Comparison of ENCODE assay signal across 21 cellular contexts in genomic region chr2:204717591-204717990, GRCh38.
DNase-seq lines count a peak whose midpoint lies in the region; ATAC-seq, FAIRE-seq and TF ChIP-seq lines count a peak whose summit lies in the region.
"Had no signal": no experiment of that assay in that cellular context is flagged by ENCODE, and none has a peak within 500 bp of the region (broad histone marks: within the 10 kb centered on the region; RNA-seq: fewer than 3 reads in every experiment).

No MANE protein-coding gene starts in this region.

- H3F3A ChIP-seq in neural cell (ENCODE audit: insufficient read depth, low read length, poor library complexity, severe bottlenecking), result no peaks in the 10 kb centered on the region

- CTCF ChIA-PET in HepG2 (lab: Yijun Ruan, JAX; ENCODE audit: low intra/inter-chr PET ratio, low total read pairs), result no interaction called here

- H3K9ac ChIP-seq in HepG2 (ENCODE audit: insufficient read depth, low read depth, low read length), result no peak overlapping the region
- H3K9ac ChIP-seq in neural cell (ENCODE audit: low read length), result no peak overlapping the region
- H3K9ac ChIP-seq: BLaER1 had no signal

- POLR2A ChIA-PET in HepG2 (lab: Yijun Ruan, JAX), result no interaction called here

- no peaks in the 10 kb centered on the region for H3K4me1 ChIP-seq in HepG2 (ENCODE audit: insufficient read depth, low read length)
- no peaks in the 10 kb centered on the region for H3K4me1 ChIP-seq in right lobe of liver
- peaks cover 2% of the 10 kb centered on the region for H3K4me1 ChIP-seq in osteoblast (ENCODE audit: insufficient read depth, low read length)
- H3K4me1 ChIP-seq: BLaER1, Caco-2 had no signal

- no TSS peak for BruUV-seq in HepG2 (replicated peaks; lab: Mats Ljungman, UMichigan)

- H3K4me3 ChIP-seq in HepG2 (replicated peaks in 1 of 3; ENCODE audit: insufficient read depth in 1 of 3, low read depth in 2 of 3, low read length in 3 of 3), result no peak overlapping the region
- H3K4me3 ChIP-seq in right lobe of liver, result no peak overlapping the region
- H3K4me3 ChIP-seq in neural cell (ENCODE audit: low read length), result no peak overlapping the region
- no peak overlapping the region for H3K4me3 ChIP-seq in osteoblast (ENCODE audit: insufficient read depth, low read length)
- H3K4me3 ChIP-seq: BLaER1, GM12878, GM23338 had no signal

- WGBS in HepG2 (ENCODE audit: low lambda C conversion rate), result 24% methylated on average over 3 of the region's 3 CpGs
- WGBS in right lobe of liver (ENCODE audit: insufficient coverage, low coverage, low lambda C conversion rate, missing lambda C conversion rate), result no CpG with 5 or more reads among the region's 3 CpGs

- intact Hi-C loops in HepG2 (cut with micrococcal nuclease; ENCODE audit: unreplicated experiment) (no loop called here), right lobe of liver (cut with DNase I) (no loop called here)

- no peak for TF ChIP-seq CTCF in HepG2 (CRISPR knock-in tag; IDR thresholded peaks at IDR 0.05)
- TF ChIP-seq CTCF in right lobe of liver (IDR thresholded peaks at IDR 0.05), result no peak
- TF ChIP-seq CTCF in neural cell (IDR thresholded peaks at IDR 0.05; ENCODE audit: poor library complexity, severe bottlenecking), result no peak
- no peak for TF ChIP-seq CTCF in osteoblast (IDR thresholded peaks at IDR 0.05; ENCODE audit: extremely low read depth, low read depth, low read length)

- TF ChIP-seq RAD21 in HepG2 (CRISPR knock-in tag; IDR thresholded peaks at IDR 0.05), result no peak
- no peak for TF ChIP-seq RAD21 in neural cell (conservative IDR thresholded peaks at IDR 0.05)

- TF ChIP-seq POLR2A in HepG2 (IDR thresholded peaks at IDR 0.05; ENCODE audit: insufficient read depth in 1 of 2, low read depth in 2 of 2, low read length in 2 of 2) (no peak), right lobe of liver (IDR thresholded peaks at IDR 0.05) (no peak)

- FAIRE-seq in HepG2 (lab: Jason Lieb, UNC), result no peak
- FAIRE-seq: GM12878, GM19239 had no signal

- H3K27me3 ChIP-seq in HepG2 (ENCODE audit: control insufficient read depth in 1 of 2, insufficient read depth in 2 of 2, low read length in 2 of 2) (no peaks in the 10 kb centered on the region), right lobe of liver (no peaks in the 10 kb centered on the region), neural cell (ENCODE audit: insufficient read depth, low read depth, low read length) (no peaks in the 10 kb centered on the region), osteoblast (ENCODE audit: insufficient read depth, low read length) (no peaks in the 10 kb centered on the region)
- H3K27me3 ChIP-seq: BLaER1 had no signal

- no peaks in the 10 kb centered on the region for H3K79me2 ChIP-seq in HepG2 (ENCODE audit: insufficient read depth, low read length)
- no peaks in the 10 kb centered on the region for H3K79me2 ChIP-seq in neural cell (replicated peaks; ENCODE audit: insufficient read depth, low read length)
- no peaks in the 10 kb centered on the region for H3K79me2 ChIP-seq in osteoblast (ENCODE audit: insufficient read depth, low read length)

- no peaks in the 10 kb centered on the region for H4K20me1 ChIP-seq in HepG2 (ENCODE audit: insufficient read depth, low read length)
- H4K20me1 ChIP-seq in neural cell (ENCODE audit: insufficient read depth), result no peaks in the 10 kb centered on the region
- H4K20me1 ChIP-seq in osteoblast (ENCODE audit: insufficient read depth, low read length), result no peaks in the 10 kb centered on the region
- H4K20me1 ChIP-seq: BLaER1 had no signal

- no peak overlapping the region for H2AFZ ChIP-seq in HepG2 (ENCODE audit: low read length)
- no peak overlapping the region for H2AFZ ChIP-seq in neural cell (ENCODE audit: low read depth, low read length)
- H2AFZ ChIP-seq in osteoblast (ENCODE audit: low read length), result no peak overlapping the region
- H2AFZ ChIP-seq: GM23338 had no signal

- no peak for ATAC-seq in HepG2
- ATAC-seq in right lobe of liver, result no peak
- ATAC-seq: CD8-positive, alpha-beta T cell; GM12878; GM23338; HCT116 had no signal

- TF ChIP-seq EP300 in HepG2 (IDR thresholded peaks at IDR 0.05; ENCODE audit: low read depth in 2 of 2, low read length in 2 of 2) (no peak), HepG2 (CRISPR knock-in tag; IDR thresholded peaks at IDR 0.05; ENCODE audit: borderline replicate concordance) (no peak), neural cell (conservative IDR thresholded peaks at IDR 0.05; ENCODE audit: poor library complexity, severe bottlenecking) (peak; percentile 39)

- H3K4me2 ChIP-seq in HepG2 (ENCODE audit: low read depth, low read length), result no peak overlapping the region
- H3K4me2 ChIP-seq in neural cell (ENCODE audit: low read length), result no peak overlapping the region
- no peak overlapping the region for H3K4me2 ChIP-seq in osteoblast (ENCODE audit: insufficient read depth, low read length)
- H3K4me2 ChIP-seq: BLaER1, GM23338 had no signal

- H3K9me2 ChIP-seq in neural cell (ENCODE audit: insufficient read depth, low read length), result no peaks in the 10 kb centered on the region

- H3K36me3 ChIP-seq in HepG2 (replicated peaks in 1 of 2; ENCODE audit: control insufficient read depth in 1 of 2, insufficient read depth in 2 of 2, low read length in 2 of 2), result no peaks in the 10 kb centered on the region
- H3K36me3 ChIP-seq in right lobe of liver, result no peaks in the 10 kb centered on the region
- no peaks in the 10 kb centered on the region for H3K36me3 ChIP-seq in neural cell (ENCODE audit: insufficient read depth, low read length)
- H3K36me3 ChIP-seq in osteoblast (ENCODE audit: insufficient read depth, low read length), result no peaks in the 10 kb centered on the region
- H3K36me3 ChIP-seq: BLaER1 had no signal

- in situ Hi-C loops in HepG2 (cut with HindIII; ENCODE audit: extremely low pct_ligation_motif_present, low pct_unique_long_range_greater_than_20kb), result no loop called here

- H3K27ac ChIP-seq in HepG2 (ENCODE audit: extremely low read length, insufficient read depth, low read length), result no peak overlapping the region
- no peak overlapping the region for H3K27ac ChIP-seq in right lobe of liver
- no peak overlapping the region for H3K27ac ChIP-seq in neural cell (ENCODE audit: low read length)
- H3K27ac ChIP-seq in osteoblast (ENCODE audit: low read depth, low read length), result no peak overlapping the region
- H3K27ac ChIP-seq: BLaER1, C4-2B had no signal

- DNase-seq in HepG2 (ENCODE audit: low spot score) (no peak), right lobe of liver (no peak), osteoblast (ENCODE audit: insufficient read length, low spot score, missing footprints) (peak; percentile 26), 8988T (no peak), NCI-H187 (lab: John Stamatoyannopoulos, UW) (no peak), DMS 273 (lab: John Stamatoyannopoulos, UW; ENCODE audit: unreplicated experiment) (no peak)
- DNase-seq: Caco-2; CD4-positive, CD25-positive, alpha-beta regulatory T cell; CD8-positive, alpha-beta T cell; DMS 273 treated with DMSO at 0.1 percent for 48 hours; DMS79; EL; GDM1; H9 had no signal

- H3K9me3 ChIP-seq in HepG2 (ENCODE audit: low read length), result peaks cover 67% of the 10 kb centered on the region
- H3K9me3 ChIP-seq in right lobe of liver, result no peaks in the 10 kb centered on the region
- no peaks in the 10 kb centered on the region for H3K9me3 ChIP-seq in neural cell (ENCODE audit: low read length)
- H3K9me3 ChIP-seq in osteoblast (ENCODE audit: low read depth, low read length), result no peaks in the 10 kb centered on the region
- H3K9me3 ChIP-seq: BLaER1, Caco-2 had no signal

TF ChIP-seq in HepG2, 621 proteins besides CTCF, POLR2A, EP300 and RAD21:
- TF ChIP-seq CEBPG (CRISPR knock-in tag; IDR thresholded peaks at IDR 0.05) (no peak), RBAK (CRISPR knock-in tag; IDR thresholded peaks at IDR 0.05) (no peak), CREB1 (IDR thresholded peaks at IDR 0.05) (0 out of 2 replicates have a peak, but pooled peaks have one; percentile 45), CREB1 (CRISPR knock-in tag; IDR thresholded peaks at IDR 0.05) (no peak)

TF ChIP-seq in neural cell, 6 proteins besides CTCF, POLR2A, EP300 and RAD21:
- TF ChIP-seq REST (IDR thresholded peaks at IDR 0.05; ENCODE audit: borderline replicate concordance) (no peak), POLR2AphosphoS5 (IDR thresholded peaks at IDR 0.05) (no peak), TAF1 (IDR thresholded peaks at IDR 0.05; ENCODE audit: low read depth) (no peak), SMC3 (conservative IDR thresholded peaks at IDR 0.05; ENCODE audit: poor library complexity) (no peak), MXI1 (conservative IDR thresholded peaks at IDR 0.05; ENCODE audit: poor library complexity, severe bottlenecking) (no peak), EZH2 (IDR thresholded peaks at IDR 0.05; ENCODE audit: borderline replicate concordance, insufficient read depth, low read length, poor library complexity, severe bottlenecking) (no peak)
